In the genomic region with DNA sequence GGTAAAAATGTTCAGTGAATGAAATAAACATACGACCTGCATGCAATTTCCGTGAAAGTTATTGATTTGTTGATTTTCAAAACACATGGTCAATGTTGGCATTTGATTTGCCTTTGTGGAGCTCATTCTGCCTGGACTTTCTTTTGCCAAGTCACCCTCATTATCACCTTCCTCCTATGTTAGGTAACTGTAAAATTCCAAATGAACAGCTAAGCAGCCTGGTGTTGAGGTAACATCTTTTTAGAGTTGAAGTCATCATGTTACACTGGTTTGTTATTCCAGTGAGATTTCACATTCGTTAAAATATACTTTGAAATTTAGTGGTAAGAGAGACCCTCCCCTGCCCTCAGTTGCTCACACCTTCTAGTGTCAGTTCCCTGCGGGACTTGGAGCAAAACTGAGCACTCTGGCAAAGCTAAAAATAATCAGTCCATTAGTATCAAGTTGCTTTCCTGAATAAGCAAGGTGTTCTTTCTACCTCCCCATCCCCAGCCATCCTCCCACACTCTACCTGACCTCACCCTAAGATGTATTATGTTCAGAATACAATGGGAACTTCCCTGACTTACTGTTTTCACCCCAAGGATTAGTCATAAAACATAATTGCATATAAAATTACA, we compare ENCODE assay signal across 16 cellular contexts.
"Had no signal": no experiment of that assay in that cellular context is flagged by ENCODE, and none has a peak within 500 bp of the region (broad histone marks: within the 10 kb centered on the region; RNA-seq: fewer than 3 reads in every experiment).

No MANE protein-coding gene starts in this region.

- H3K4me3 Mint-ChIP-seq: activated CD4-positive, alpha-beta T cell treated with anti-CD3 and anti-CD28 coated beads, Interleukin-2, amount 10 ng/mL, durations not matched to agents 24 days and 14 days; activated naive CD4-positive, alpha-beta T cell treated with anti-CD3 and anti-CD28 coated beads for 36 hours; activated T-helper 17 cell treated with anti-CD3 and anti-CD28 coated beads, Interleukin-2, amount 50 U/mL, for 72 hours; type B pancreatic cell had no signal

- H3K4me1 Mint-ChIP-seq: activated CD4-positive, alpha-beta T cell treated with anti-CD3 and anti-CD28 coated beads, Interleukin-2, amount 10 ng/mL, durations not matched to agents 24 days and 14 days; activated T-helper 17 cell treated with anti-CD3 and anti-CD28 coated beads, Interleukin-2, amount 50 U/mL, for 72 hours had no signal

- H3K4me3 ChIP-seq: coronary artery, left lung, suprapubic skin had no signal

- H3K27ac ChIP-seq: coronary artery, left lung, suprapubic skin, WERI-Rb-1 had no signal

- H3K36me3 ChIP-seq: left lung, suprapubic skin, WERI-Rb-1 had no signal

- H3K27me3 Mint-ChIP-seq: activated CD4-positive, alpha-beta T cell treated with anti-CD3 and anti-CD28 coated beads, Interleukin-2, amount 10 ng/mL, durations not matched to agents 24 days and 14 days; activated T-helper 17 cell treated with anti-CD3 and anti-CD28 coated beads, Interleukin-2, amount 50 U/mL, for 72 hours; type B pancreatic cell had no signal

- H3K4me1 ChIP-seq: left lung, suprapubic skin had no signal

- H3K9me3 Mint-ChIP-seq: activated CD4-positive, alpha-beta T cell treated with anti-CD3 and anti-CD28 coated beads, Interleukin-2, amount 10 ng/mL, durations not matched to agents 24 days and 14 days; activated naive CD4-positive, alpha-beta T cell treated with anti-CD3 and anti-CD28 coated beads for 36 hours; type B pancreatic cell had no signal

- H3K27me3 ChIP-seq: left lung, suprapubic skin had no signal

- DNase-seq: activated CD4-positive, alpha-beta T cell treated with anti-CD3 and anti-CD28 coated beads, Interleukin-2, amount 10 ng/mL, durations not matched to agents 24 days and 14 days; activated CD8-positive, alpha-beta memory T cell treated with anti-CD3 and anti-CD28 coated beads for 24 hours; activated naive CD4-positive, alpha-beta T cell treated with anti-CD3 and anti-CD28 coated beads for 36 hours; activated T-cell treated with anti-CD3 and anti-CD28 coated beads for 4 hours; central memory CD4-positive, alpha-beta T cell; effector CD8-positive, alpha-beta T cell; left lung; stimulated activated CD4-positive, alpha-beta T cell treated with anti-CD3 and anti-CD28 coated beads, Interleukin-4, amount 100 ng/mL, for 1 hour; stimulated activated CD8-positive, alpha-beta memory T cell treated with anti-CD3 and anti-CD28 coated beads, Interleukin-4, amount 100 ng/mL, for 48 hours; stimulated activated naive CD8-positive, alpha-beta T cell treated with anti-CD3 and anti-CD28 coated beads, Interleukin-15, Interleukin-2, amounts not matched to agents 100 U/mL and 50 U/mL, for 24 hours; T1000; WERI-Rb-1 had no signal

- ATAC-seq: activated T-helper 17 cell treated with anti-CD3 and anti-CD28 coated beads, Interleukin-2, amount 50 U/mL, for 72 hours; left lung; stimulated activated naive CD8-positive, alpha-beta T cell treated with anti-CD3 and anti-CD28 coated beads, Interleukin-15, Interleukin-2, amounts not matched to agents 100 U/mL and 50 U/mL, for 24 hours had no signal

- H3K36me3 Mint-ChIP-seq: type B pancreatic cell had no signal

- H3K9me3 ChIP-seq: left lung, suprapubic skin had no signal

- H3K27ac Mint-ChIP-seq: activated CD4-positive, alpha-beta T cell treated with anti-CD3 and anti-CD28 coated beads, Interleukin-2, amount 10 ng/mL, durations not matched to agents 24 days and 14 days; activated naive CD4-positive, alpha-beta T cell treated with anti-CD3 and anti-CD28 coated beads for 36 hours; activated T-helper 17 cell treated with anti-CD3 and anti-CD28 coated beads, Interleukin-2, amount 50 U/mL, for 72 hours; type B pancreatic cell had no signal
